8 cellular contexts compared by ENCODE assay signal in the genomic region with DNA sequence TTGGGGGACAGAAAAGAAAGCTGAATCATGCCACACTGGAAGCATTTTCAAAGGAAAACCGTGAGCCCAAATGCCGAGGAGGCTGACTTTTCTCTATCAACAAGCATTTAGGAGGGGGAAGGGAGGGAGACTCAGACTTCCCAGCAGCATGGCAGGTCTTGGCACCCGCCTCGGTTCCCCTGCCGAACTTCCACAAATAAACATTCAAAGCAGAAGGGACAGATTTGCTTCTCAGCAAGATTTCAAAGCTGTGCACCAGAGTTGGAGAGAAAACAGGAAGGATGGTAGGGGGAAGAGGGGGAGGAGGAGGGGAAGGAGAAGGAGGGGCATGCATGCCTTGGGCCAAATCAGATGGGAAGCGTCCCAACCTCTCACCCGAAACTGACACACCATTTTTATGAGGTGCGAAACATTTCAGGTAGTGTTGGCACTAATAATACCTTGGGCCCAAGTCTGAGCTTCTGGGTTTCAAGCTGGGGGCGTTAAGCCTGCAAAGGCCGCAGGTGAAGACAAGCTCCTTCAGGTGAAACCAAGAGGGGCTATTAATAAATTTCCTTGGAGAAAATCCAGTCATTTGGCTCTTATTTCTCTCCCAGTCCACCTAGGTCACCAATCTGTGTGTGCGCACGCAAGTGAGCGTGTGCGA. TPM values are rescaled to one million over a fixed set of nuclear protein-coding genes. Genes with fewer than 3 reads are reported as not detected.
A peak's percentile ranks its signal among the peaks of the same experiment; 100 is the strongest.
DNase-seq lines count a peak whose midpoint lies in the region; ATAC-seq and TF ChIP-seq lines count a peak whose summit lies in the region.

No MANE protein-coding gene starts in this region.

- H3K36me3 ChIP-seq in iPS-18a (ENCODE audit: control insufficient read depth, low read depth, low read length) (no peaks in the 10 kb centered on the region), gastrocnemius medialis (no peaks in the 10 kb centered on the region), MM.1S (replicated peaks; ENCODE audit: insufficient read depth, low read length) (no peaks in the 10 kb centered on the region)

- H3K4me3 Mint-ChIP-seq in stimulated activated effector memory CD8-positive, alpha-beta T cell treated with anti-CD3 and anti-CD28 coated beads, Interleukin-12 subunit alpha, Interleukin-12 subunit beta, amount 100 ng/mL, for 72 hours, result no peak overlapping the region

- intact Hi-C loops in gastrocnemius medialis (cut with DNase I; ENCODE audit: low total_unique reads), result no loop called here

- peak overlapping the region; percentile 2 for H3K4me3 ChIP-seq in astrocyte of the spinal cord (ENCODE audit: low read depth, low read length)
- H3K4me3 ChIP-seq in iPS-18a (ENCODE audit: low read length), result no peak overlapping the region
- H3K4me3 ChIP-seq in gastrocnemius medialis, result peak overlapping the region in 2 of 4 donors; percentile 6 to 7
- H3K4me3 ChIP-seq in MM.1S (ENCODE audit: low read length), result no peak overlapping the region

- peaks cover 29% of the 10 kb centered on the region for H3K4me1 ChIP-seq in iPS-18a (ENCODE audit: control insufficient read depth, low read depth, low read length)
- H3K4me1 ChIP-seq in gastrocnemius medialis, result peaks cover 35 to 59% of the 10 kb centered on the region in 2 donors
- no peaks in the 10 kb centered on the region for H3K4me1 ChIP-seq in MM.1S (ENCODE audit: low read length)

- no peak for TF ChIP-seq POLR2A in gastrocnemius medialis (IDR thresholded peaks at IDR 0.05)

- H3K4me2 ChIP-seq in MM.1S (ENCODE audit: low read depth, low read length), result no peak overlapping the region

- H4K20me1 ChIP-seq in MM.1S (ENCODE audit: insufficient read depth, low read length), result no peaks in the 10 kb centered on the region

- ATAC-seq in gastrocnemius medialis (peak; percentile 23 to 33), HG03159 (IDR thresholded peaks at IDR 0.05; ENCODE audit: unreplicated experiment) (no peak)
- ATAC-seq in stimulated activated effector memory CD8-positive, alpha-beta T cell treated with anti-CD3 and anti-CD28 coated beads, Interleukin-12 subunit alpha, Interleukin-12 subunit beta, amount 100 ng/mL, for 72 hours, result no peak

- in situ Hi-C loops in G401 (cut with HindIII; ENCODE audit: low sequenced_read_pairs), result no loop called here
- in situ Hi-C loops in astrocyte of the spinal cord (cut with HindIII; ENCODE audit: low sequenced_read_pairs), result no loop called here
- in situ Hi-C loops in gastrocnemius medialis (cut with MboI; ENCODE audit: low sequenced_read_pairs in 4 of 4), result no loop called here

- H3K79me2 ChIP-seq in MM.1S (ENCODE audit: low read length), result no peaks in the 10 kb centered on the region

- no peaks in the 10 kb centered on the region for H3K9me3 ChIP-seq in iPS-18a (ENCODE audit: control insufficient read depth, low read depth, low read length)
- no peaks in the 10 kb centered on the region for H3K9me3 ChIP-seq in gastrocnemius medialis
- no peaks in the 10 kb centered on the region for H3K9me3 ChIP-seq in MM.1S (replicated peaks; ENCODE audit: insufficient read depth, low read length)

- no peaks in the 10 kb centered on the region for H3K27me3 ChIP-seq in iPS-18a (ENCODE audit: control insufficient read depth, insufficient read depth, low read length)
- no peaks in the 10 kb centered on the region for H3K27me3 ChIP-seq in gastrocnemius medialis
- H3K27me3 ChIP-seq in MM.1S (replicated peaks; ENCODE audit: insufficient read depth, low read length), result 0 out of 2 replicates have a peak, but pooled peaks cover 1% of the 10 kb centered on the region

- H3K9me2 ChIP-seq in MM.1S (replicated peaks; ENCODE audit: insufficient read depth, low read length), result no peaks in the 10 kb centered on the region

- H3K9ac ChIP-seq in iPS-18a (ENCODE audit: low read length) (peak overlapping the region; percentile 2), MM.1S (ENCODE audit: low read length) (no peak overlapping the region)

- no peaks in the 10 kb centered on the region for H3K9me3 Mint-ChIP-seq in stimulated activated effector memory CD8-positive, alpha-beta T cell treated with anti-CD3 and anti-CD28 coated beads, Interleukin-12 subunit alpha, Interleukin-12 subunit beta, amount 100 ng/mL, for 72 hours

- H3F3A ChIP-seq in MM.1S (ENCODE audit: insufficient read depth, low read length), result no peaks in the 10 kb centered on the region

- no peak overlapping the region for H3K27ac ChIP-seq in iPS-18a (ENCODE audit: low read length)
- H3K27ac ChIP-seq in gastrocnemius medialis, result peak overlapping the region; percentile 71 to 80 (median 73)
- no peak overlapping the region for H3K27ac ChIP-seq in MM.1S (ENCODE audit: low read length)

- H3K27ac Mint-ChIP-seq in stimulated activated effector memory CD8-positive, alpha-beta T cell treated with anti-CD3 and anti-CD28 coated beads, Interleukin-12 subunit alpha, Interleukin-12 subunit beta, amount 100 ng/mL, for 72 hours, result no peak overlapping the region

- DNase-seq in G401 (ENCODE audit: low spot score), result peak; percentile 99
- peak; percentile 96 for DNase-seq in astrocyte of the spinal cord (ENCODE audit: low read depth, low spot score)
- peak; percentile 32 to 58 for DNase-seq in gastrocnemius medialis
- DNase-seq in stimulated activated effector memory CD8-positive, alpha-beta T cell treated with anti-CD3 and anti-CD28 coated beads, Interleukin-12 subunit alpha, Interleukin-12 subunit beta, amount 100 ng/mL, for 72 hours (ENCODE audit: low spot score in 2 of 2), result no peak
- no peak for DNase-seq in MM.1S
- DNase-seq in glomerular visceral epithelial cell (ENCODE audit: extremely low spot score), result no peak

- H2AFZ ChIP-seq in MM.1S (ENCODE audit: low read length), result no peak overlapping the region

- no peaks in the 10 kb centered on the region for H3K36me3 Mint-ChIP-seq in stimulated activated effector memory CD8-positive, alpha-beta T cell treated with anti-CD3 and anti-CD28 coated beads, Interleukin-12 subunit alpha, Interleukin-12 subunit beta, amount 100 ng/mL, for 72 hours

- H3K4me1 Mint-ChIP-seq in stimulated activated effector memory CD8-positive, alpha-beta T cell treated with anti-CD3 and anti-CD28 coated beads, Interleukin-12 subunit alpha, Interleukin-12 subunit beta, amount 100 ng/mL, for 72 hours, result peaks cover 9% of the 10 kb centered on the region

- TF ChIP-seq CTCF in astrocyte of the spinal cord (IDR thresholded peaks at IDR 0.05; ENCODE audit: low read depth, low read length) (no peak), gastrocnemius medialis (IDR thresholded peaks at IDR 0.05 in 4 of 5, conservative IDR thresholded peaks at IDR 0.05 in 1 of 5) (no peak), MM.1S (IDR thresholded peaks at IDR 0.05; ENCODE audit: low read length) (no peak)

RNA-seq across cellular contexts. Expression of gene ABCA4, which starts 26.4 kb away (rescaled TPM):
- 0.62 and 1.8 TPM in 2 replicates for total RNA-seq in G401 (2014; rRNA removed; shearing (Covaris generic))
- not detected for total RNA-seq in gastrocnemius medialis

Comparison
In these comparisons a context has a peak if more than half of its experiments do, and no peak if none do; other contexts are left out.
1. DNase-seq: peak in G401 (single experiment), astrocyte of the spinal cord (single experiment) and gastrocnemius medialis (2 of 2); none in stimulated activated effector memory CD8-positive, alpha-beta T cell treated with anti-CD3 and anti-CD28 coated beads, Interleukin-12 subunit alpha, Interleukin-12 subunit beta, amount 100 ng/mL, for 72 hours (0 of 2), MM.1S (single experiment) and glomerular visceral epithelial cell (single experiment).
2. H3K27ac ChIP-seq: peak in gastrocnemius medialis (4 of 4); none in iPS-18a (single experiment) and MM.1S (single experiment).
3. ATAC-seq: peak in gastrocnemius medialis (2 of 2); none in HG03159 (single experiment) and stimulated activated effector memory CD8-positive, alpha-beta T cell treated with anti-CD3 and anti-CD28 coated beads, Interleukin-12 subunit alpha, Interleukin-12 subunit beta, amount 100 ng/mL, for 72 hours (single experiment).